In genomic region chr7:20352573-20353304, GRCh38 we compare ENCODE assay signal across 8 cellular contexts. TPM values are rescaled to one million over a fixed set of nuclear protein-coding genes. Genes with fewer than 3 reads are reported as not detected.
DNase-seq lines count a peak whose midpoint lies in the region; ATAC-seq and TF ChIP-seq lines count a peak whose summit lies in the region.
"Had no signal": no experiment of that assay in that cellular context is flagged by ENCODE, and none has a peak within 500 bp of the region (broad histone marks: within the 10 kb centered on the region; RNA-seq: fewer than 3 reads in every experiment).

No MANE protein-coding gene starts in this region.

- in situ Hi-C loops in KBM-7 (cut with MboI; ENCODE audit: low pct_unique_long_range_greater_than_20kb, low sequenced_read_pairs) = no loop called here

- no peak for TF ChIP-seq POLR2A in uterus (IDR thresholded peaks at IDR 0.05)

- H3K9me3 ChIP-seq in uterus = no peaks in the 10 kb centered on the region

- no peak for ATAC-seq in HG02798 (IDR thresholded peaks at IDR 0.05; ENCODE audit: poor library complexity, unreplicated experiment)
- ATAC-seq in GM18519 (IDR thresholded peaks at IDR 0.05; ENCODE audit: low FRiP score, unreplicated experiment) = no peak
- ATAC-seq: Right ventricle myocardium inferior had no signal

- peak; percentile 24 for DNase-seq in HuH-7 (ENCODE audit: low spot score)
- peak; percentile 77 for DNase-seq in astrocyte of the hippocampus (ENCODE audit: low read depth, low spot score)
- peak; percentile 81 for DNase-seq in kidney glomerular epithelial cell (lab: John Stamatoyannopoulos, UW)
- DNase-seq in uterus = no peak
- DNase-seq in KBM-7 = no peak

- H3K4me3 ChIP-seq in uterus = no peak overlapping the region

- peak overlapping the region; percentile 54 to 56 for H3K27ac ChIP-seq in uterus

- no peaks in the 10 kb centered on the region for H3K36me3 ChIP-seq in uterus

- TF ChIP-seq CTCF in uterus (IDR thresholded peaks at IDR 0.05) = no peak

- intact Hi-C loops in uterus (cut with DNase I; ENCODE audit: low total_unique reads) = no loop called here

- H3K27me3 ChIP-seq in uterus = no peaks in the 10 kb centered on the region

- H3K4me1 ChIP-seq in uterus = no peaks in the 10 kb centered on the region

RNA-seq across cellular contexts. Expression of gene ITGB8, which starts 22.0 kb away (rescaled TPM):
- total RNA-seq in uterus = 10 to 100 TPM in 3 of 4 donors, 1 to 10 TPM in 1; 9.1 to 74.8 (median 27.6) TPM

Comparison
In these comparisons a context has a peak if more than half of its experiments do, and no peak if none do; other contexts are left out.
1. DNase-seq: peak in HuH-7 (single experiment), astrocyte of the hippocampus (single experiment) and kidney glomerular epithelial cell (single experiment); none in uterus (0 of 2) and KBM-7 (single experiment).